ENCODE assay signal across 23 cellular contexts in the genomic region with DNA sequence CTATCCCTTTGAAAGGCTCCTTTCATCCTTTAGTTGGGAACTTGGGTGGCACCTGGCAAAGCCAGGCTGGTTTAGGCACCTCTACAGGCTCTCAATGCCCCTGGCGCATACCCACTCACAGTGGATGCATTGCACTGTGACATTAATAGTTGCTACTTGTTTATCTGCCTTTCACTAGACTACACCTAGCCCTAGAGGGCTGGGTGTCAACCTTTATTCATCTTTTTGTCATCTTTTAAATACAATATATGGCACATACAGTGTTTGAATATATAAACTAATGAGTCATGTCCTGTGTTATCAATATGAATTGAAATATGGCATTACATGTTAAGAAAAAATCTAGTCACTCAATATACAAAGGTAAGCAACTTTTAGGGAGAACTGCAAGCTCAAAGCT.
DNase-seq lines count a peak whose midpoint lies in the region; ATAC-seq, FAIRE-seq and TF ChIP-seq lines count a peak whose summit lies in the region.
"Had no signal": no experiment of that assay in that cellular context is flagged by ENCODE, and none has a peak within 500 bp of the region (broad histone marks: within the 10 kb centered on the region; RNA-seq: fewer than 3 reads in every experiment).

No MANE protein-coding gene starts in this region.

- peaks cover 8% of the 10 kb centered on the region for H3F3A ChIP-seq in MM.1S (ENCODE audit: insufficient read depth, low read length)

- peaks cover 80% of the 10 kb centered on the region for H3K4me1 ChIP-seq in A549
- peaks cover 30% of the 10 kb centered on the region for H3K4me1 ChIP-seq in MM.1S (ENCODE audit: low read length)
- H3K4me1 ChIP-seq in foreskin keratinocyte = peaks cover 8% of the 10 kb centered on the region

- ATAC-seq in A549 (no peak), foreskin keratinocyte (no peak)

- 79% methylated on average over 1 of the region's 1 CpG for WGBS in A549 (ENCODE audit: missing lambda C conversion rate)

- H3K9me3 ChIP-seq in A549 (no peaks in the 10 kb centered on the region), MM.1S (replicated peaks; ENCODE audit: insufficient read depth, low read length) (no peaks in the 10 kb centered on the region)
- H3K9me3 ChIP-seq: BLaER1 had no signal

- H3K4me2 ChIP-seq in A549 (peak overlapping the region; percentile 56), MM.1S (ENCODE audit: low read depth, low read length) (peak overlapping the region; percentile 37; the same call in 1 of the 2 replicates)
- H3K4me2 ChIP-seq: BLaER1 had no signal

- no peaks in the 10 kb centered on the region for H4K20me1 ChIP-seq in MM.1S (ENCODE audit: insufficient read depth, low read length)
- H4K20me1 ChIP-seq: BLaER1 had no signal

- peak overlapping the region; percentile 97 for H3K27ac ChIP-seq in A549
- H3K27ac ChIP-seq in MM.1S (ENCODE audit: low read length) = peak overlapping the region; percentile 62; the same call in 1 of the 2 replicates
- peak overlapping the region; percentile 26 for H3K27ac ChIP-seq in foreskin keratinocyte
- H3K27ac ChIP-seq: BLaER1, GM23248, HL-60 had no signal

- H3K9ac ChIP-seq in MM.1S (ENCODE audit: low read length) = no peak overlapping the region
- H3K9ac ChIP-seq: BLaER1, GM23248 had no signal

- H3K9me2 ChIP-seq in MM.1S (replicated peaks; ENCODE audit: insufficient read depth, low read length) = no peaks in the 10 kb centered on the region

- no peak for TF ChIP-seq EP300 in A549 (IDR thresholded peaks at IDR 0.05)

- H3K27me3 ChIP-seq in MM.1S (replicated peaks; ENCODE audit: insufficient read depth, low read length) (no peaks in the 10 kb centered on the region), bronchial epithelial cell (ENCODE audit: control insufficient read depth, insufficient read depth, low read length) (no peaks in the 10 kb centered on the region), foreskin keratinocyte (no peaks in the 10 kb centered on the region)
- H3K27me3 ChIP-seq: BLaER1 had no signal

- TF ChIP-seq CTCF in A549 (IDR thresholded peaks at IDR 0.05) (no peak), MM.1S (IDR thresholded peaks at IDR 0.05; ENCODE audit: low read length) (no peak), bronchial epithelial cell (IDR thresholded peaks at IDR 0.05; ENCODE audit: insufficient read depth, low read length, severe bottlenecking) (no peak), foreskin keratinocyte (conservative IDR thresholded peaks at IDR 0.05) (no peak)

- DNase-seq in A549 (ENCODE audit: low read depth in 1 of 2, low spot score in 1 of 2) (no peak), MM.1S (no peak), bronchial epithelial cell (ENCODE audit: low read depth) (peak; percentile 35), foreskin keratinocyte (no peak), GM19239 (ENCODE audit: insufficient read length, low spot score) (no peak), NOMO-1 (lab: John Stamatoyannopoulos, UW; ENCODE audit: unreplicated experiment in 2 of 2) (no peak)
- DNase-seq in activated CD4-positive, alpha-beta T cell treated with anti-CD3 and anti-CD28 coated beads, Interleukin-2, amount 50 U/mL, for 4 hours = no peak
- DNase-seq: 8988T; CD4-positive, CD25-positive, alpha-beta regulatory T cell; GM23248; HCEC 1CT; NCI-H1092; NCI-H1417 treated with DMSO at 0.1 percent for 48 hours; NCI-H1694 treated with DMSO at 0.1 percent for 48 hours; NCI-H2081 treated with DMSO at 0.1 percent for 48 hours; NCI-H2171 treated with DMSO at 0.1 percent for 48 hours; NCI-H345; NCI-H510A treated with DMSO at 0.1 percent for 48 hours; Right ventricle myocardium superior; RPMI8226 had no signal

- no peak for TF ChIP-seq RAD21 in A549 (conservative IDR thresholded peaks at IDR 0.05 in 1 of 2, IDR thresholded peaks at IDR 0.05 in 1 of 2)

- H3K36me3 ChIP-seq in MM.1S (replicated peaks; ENCODE audit: insufficient read depth, low read length) (no peaks in the 10 kb centered on the region), bronchial epithelial cell (ENCODE audit: control insufficient read depth, insufficient read depth, low read length) (no peaks in the 10 kb centered on the region)
- H3K36me3 ChIP-seq: BLaER1 had no signal

- CTCF ChIA-PET in A549 (lab: Yijun Ruan, JAX) = interaction anchor here (1.0 to 1.3 kb wide), 2 partner anchors 20 to 60 kb away, joined by 3 to 4 read pairs; no protein-coding TSS in a partner anchor

- no peak overlapping the region for H2AFZ ChIP-seq in MM.1S (ENCODE audit: low read length)

- POLR2A ChIA-PET in A549 (lab: Yijun Ruan, JAX) = no interaction called here

- H3K79me2 ChIP-seq in MM.1S (ENCODE audit: low read length) = no peaks in the 10 kb centered on the region

- no peak for FAIRE-seq in A549 (lab: Jason Lieb, UNC)
- FAIRE-seq in bronchial epithelial cell (lab: Jason Lieb, UNC) = no peak
- FAIRE-seq in GM19239 (lab: Jason Lieb, UNC) = no peak
- FAIRE-seq: D721Med had no signal

- no peak for TF ChIP-seq POLR2A in A549 (IDR thresholded peaks at IDR 0.05; ENCODE audit: low read length)

- H3K4me3 ChIP-seq in A549 = no peak overlapping the region
- no peak overlapping the region for H3K4me3 ChIP-seq in MM.1S (ENCODE audit: low read length)
- no peak overlapping the region for H3K4me3 ChIP-seq in bronchial epithelial cell (ENCODE audit: low read depth, low read length)
- H3K4me3 ChIP-seq: BLaER1, GM23248 had no signal

TF ChIP-seq in A549, 52 proteins besides CTCF, POLR2A, EP300 and RAD21:
- TF ChIP-seq NR3C1 (IDR thresholded peaks at IDR 0.05) (no peak), ESRRA (IDR thresholded peaks at IDR 0.05; ENCODE audit: borderline replicate concordance, low read length) (no peak), CHD4 (IDR thresholded peaks at IDR 0.05; ENCODE audit: borderline replicate concordance) (no peak), RARB (CRISPR knock-in tag; IDR thresholded peaks at IDR 0.05) (no peak), RFX5 (IDR thresholded peaks at IDR 0.05) (no peak), HOXA7 (CRISPR knock-in tag; IDR thresholded peaks at IDR 0.05) (no peak), MYC (IDR thresholded peaks at IDR 0.05; ENCODE audit: borderline replicate concordance, low read length) (no peak), CEBPB (IDR thresholded peaks at IDR 0.05) (no peak), CHD2 (IDR thresholded peaks at IDR 0.05; ENCODE audit: low read length, partially characterized antibody) (no peak), TFCP2L1 (CRISPR knock-in tag; IDR thresholded peaks at IDR 0.05) (no peak), JUNB (IDR thresholded peaks at IDR 0.05) (no peak), FOXS1 (CRISPR knock-in tag; IDR thresholded peaks at IDR 0.05) (no peak), RCOR1 (IDR thresholded peaks at IDR 0.05; ENCODE audit: low read depth, low read length) (no peak), HEYL (CRISPR knock-in tag; IDR thresholded peaks at IDR 0.05) (no peak), ATOH8 (CRISPR knock-in tag; IDR thresholded peaks at IDR 0.05; ENCODE audit: low read depth) (no peak), FOSB (CRISPR knock-in tag; IDR thresholded peaks at IDR 0.05) (no peak)

Comparison
In these comparisons a context has a peak if more than half of its experiments do, and no peak if none do; other contexts are left out.
1. H3K27ac ChIP-seq: peak in every context shown above with its lines; median percentile 97 in A549; 62 in MM.1S; 26 in foreskin keratinocyte.